1 cellular context compared by ENCODE assay signal in the genomic region with DNA sequence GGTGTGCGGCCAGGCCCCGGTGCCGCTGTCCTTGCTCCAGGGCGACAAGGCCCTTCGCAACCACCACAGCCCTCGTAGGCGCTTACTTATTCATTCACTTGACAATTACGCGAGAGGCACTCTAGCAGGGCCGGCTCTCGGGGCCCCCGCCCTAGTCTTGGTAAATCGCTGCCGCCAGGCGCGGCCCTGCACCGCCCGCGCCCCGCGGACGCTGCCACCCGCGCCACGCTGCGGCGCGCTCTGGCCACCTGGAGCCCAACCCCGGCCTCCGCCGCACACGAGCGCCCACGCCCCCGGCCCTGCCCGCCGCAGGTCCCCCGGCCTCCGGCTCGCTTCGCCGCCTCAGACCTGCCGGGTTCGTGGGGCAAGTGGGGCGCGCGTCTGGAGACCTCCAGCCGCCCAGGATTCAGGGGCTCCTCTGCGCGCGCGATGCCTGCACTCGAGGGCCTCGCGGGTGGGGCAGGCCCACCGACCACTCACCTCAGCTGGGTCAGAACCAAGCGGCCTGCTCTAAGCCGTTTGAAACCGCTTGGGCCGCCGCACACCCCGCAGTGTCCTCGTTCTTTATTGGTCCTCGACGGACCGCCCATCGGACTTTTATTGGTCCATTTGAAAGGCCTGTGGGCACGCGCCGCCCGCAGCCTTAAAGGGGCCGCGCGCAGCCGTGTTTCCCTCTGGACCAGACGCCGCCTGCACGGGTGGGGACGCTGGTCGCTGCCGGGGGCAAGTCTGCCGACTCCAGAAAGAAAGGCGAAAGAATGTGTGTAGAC.
A peak's percentile ranks its signal among the peaks of the same experiment; 100 is the strongest.
TF ChIP-seq lines count a peak whose summit lies in the region.

Gene CKAP5 (minus strand): TSS at position 541 of the 770 bp plus-strand sequence. CDS start 25,049 bp downstream, outside the sequence.

TF ChIP-seq in HepG2, 621 proteins besides CTCF, POLR2A, EP300 and RAD21 (continued from another document and continues in another):
- peak; percentile 71 for TF ChIP-seq GMEB2 (CRISPR knock-in tag; IDR thresholded peaks at IDR 0.05; ENCODE audit: low read depth)
- TF ChIP-seq THAP11 (CRISPR knock-in tag; IDR thresholded peaks at IDR 0.05): peak; percentile 80
- TF ChIP-seq ZNF766 (CRISPR knock-in tag; IDR thresholded peaks at IDR 0.05; ENCODE audit: borderline replicate concordance): no peak
- TF ChIP-seq, protein P1, sequence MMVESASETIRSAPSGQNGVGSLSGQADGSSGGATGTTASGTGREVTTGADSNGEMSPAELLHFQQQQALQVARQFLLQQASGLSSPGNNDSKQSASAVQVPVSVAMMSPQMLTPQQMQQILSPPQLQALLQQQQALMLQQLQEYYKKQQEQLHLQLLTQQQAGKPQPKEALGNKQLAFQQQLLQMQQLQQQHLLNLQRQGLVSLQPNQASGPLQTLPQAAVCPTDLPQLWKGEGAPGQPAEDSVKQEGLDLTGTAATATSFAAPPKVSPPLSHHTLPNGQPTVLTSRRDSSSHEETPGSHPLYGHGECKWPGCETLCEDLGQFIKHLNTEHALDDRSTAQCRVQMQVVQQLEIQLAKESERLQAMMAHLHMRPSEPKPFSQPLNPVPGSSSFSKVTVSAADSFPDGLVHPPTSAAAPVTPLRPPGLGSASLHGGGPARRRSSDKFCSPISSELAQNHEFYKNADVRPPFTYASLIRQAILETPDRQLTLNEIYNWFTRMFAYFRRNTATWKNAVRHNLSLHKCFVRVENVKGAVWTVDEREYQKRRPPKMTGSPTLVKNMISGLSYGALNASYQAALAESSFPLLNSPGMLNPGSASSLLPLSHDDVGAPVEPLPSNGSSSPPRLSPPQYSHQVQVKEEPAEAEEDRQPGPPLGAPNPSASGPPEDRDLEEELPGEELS (CRISPR knock-in tag; IDR thresholded peaks at IDR 0.05): no peak
- no peak for TF ChIP-seq ZNF614 (CRISPR knock-in tag; IDR thresholded peaks at IDR 0.05; ENCODE audit: borderline replicate concordance)
- no peak for TF ChIP-seq SRSF4 (IDR thresholded peaks at IDR 0.05; ENCODE audit: low read depth, low read length, poor library complexity, severe bottlenecking)
- no peak for TF ChIP-seq ZNF451 (CRISPR knock-in tag; IDR thresholded peaks at IDR 0.05)
- TF ChIP-seq ARID3A (IDR thresholded peaks at IDR 0.05; ENCODE audit: low read depth, low read length): no peak
- TF ChIP-seq ZNF605 (CRISPR knock-in tag; IDR thresholded peaks at IDR 0.05): no peak
- TF ChIP-seq FOXO4 (CRISPR knock-in tag; conservative IDR thresholded peaks at IDR 0.05): 0 out of 2 replicates have a peak, but pooled peaks have one; percentile 27
- peak; percentile 60 for TF ChIP-seq ZNF407 (CRISPR knock-in tag; IDR thresholded peaks at IDR 0.05; ENCODE audit: not compliant biosample characterization)
- TF ChIP-seq, protein P2, sequence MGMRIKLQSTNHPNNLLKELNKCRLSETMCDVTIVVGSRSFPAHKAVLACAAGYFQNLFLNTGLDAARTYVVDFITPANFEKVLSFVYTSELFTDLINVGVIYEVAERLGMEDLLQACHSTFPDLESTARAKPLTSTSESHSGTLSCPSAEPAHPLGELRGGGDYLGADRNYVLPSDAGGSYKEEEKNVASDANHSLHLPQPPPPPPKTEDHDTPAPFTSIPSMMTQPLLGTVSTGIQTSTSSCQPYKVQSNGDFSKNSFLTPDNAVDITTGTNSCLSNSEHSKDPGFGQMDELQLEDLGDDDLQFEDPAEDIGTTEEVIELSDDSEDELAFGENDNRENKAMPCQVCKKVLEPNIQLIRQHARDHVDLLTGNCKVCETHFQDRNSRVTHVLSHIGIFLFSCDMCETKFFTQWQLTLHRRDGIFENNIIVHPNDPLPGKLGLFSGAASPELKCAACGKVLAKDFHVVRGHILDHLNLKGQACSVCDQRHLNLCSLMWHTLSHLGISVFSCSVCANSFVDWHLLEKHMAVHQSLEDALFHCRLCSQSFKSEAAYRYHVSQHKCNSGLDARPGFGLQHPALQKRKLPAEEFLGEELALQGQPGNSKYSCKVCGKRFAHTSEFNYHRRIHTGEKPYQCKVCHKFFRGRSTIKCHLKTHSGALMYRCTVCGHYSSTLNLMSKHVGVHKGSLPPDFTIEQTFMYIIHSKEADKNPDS (CRISPR knock-in tag; IDR thresholded peaks at IDR 0.05): 0 out of 2 replicates have a peak, but pooled peaks have one; percentile 30
- no peak for TF ChIP-seq MBNL3 (CRISPR knock-in tag; conservative IDR thresholded peaks at IDR 0.05)
- 0 out of 2 replicates have a peak, but pooled peaks have one; percentile 23 for TF ChIP-seq ZNF354B (CRISPR knock-in tag; IDR thresholded peaks at IDR 0.05)
- no peak for TF ChIP-seq SYNCRIP (IDR thresholded peaks at IDR 0.05; ENCODE audit: insufficient read depth, low read depth, low read length)
- peak; percentile 93; the same call in 1 of the 2 replicates for TF ChIP-seq TMF1 (CRISPR knock-in tag; IDR thresholded peaks at IDR 0.05; ENCODE audit: low read depth)
- TF ChIP-seq AGO1 (IDR thresholded peaks at IDR 0.05; ENCODE audit: low read depth, low read length, poor library complexity, severe bottlenecking): no peak
- TF ChIP-seq ZNF7 (CRISPR knock-in tag; IDR thresholded peaks at IDR 0.05): no peak
- no peak for TF ChIP-seq ZNF841 (CRISPR knock-in tag; IDR thresholded peaks at IDR 0.05; ENCODE audit: borderline replicate concordance)
- no peak for TF ChIP-seq USF2 (IDR thresholded peaks at IDR 0.05; ENCODE audit: low read depth, low read length)
- peak; percentile 37; the same call in 1 of the 2 replicates for TF ChIP-seq USF2 (CRISPR knock-in tag; IDR thresholded peaks at IDR 0.05; ENCODE audit: borderline replicate concordance)
- no peak for TF ChIP-seq MAFG (CRISPR knock-in tag; IDR thresholded peaks at IDR 0.05)
- no peak for TF ChIP-seq ZNF224 (CRISPR knock-in tag; IDR thresholded peaks at IDR 0.05)
- no peak for TF ChIP-seq TRAFD1 (CRISPR knock-in tag; IDR thresholded peaks at IDR 0.05; ENCODE audit: borderline replicate concordance)
- TF ChIP-seq BRF2 (CRISPR knock-in tag; IDR thresholded peaks at IDR 0.05): peak; percentile 91; the same call in 1 of the 2 replicates
- no peak for TF ChIP-seq RFX1 (IDR thresholded peaks at IDR 0.05)
- no peak for TF ChIP-seq SNRNP70 (IDR thresholded peaks at IDR 0.05; ENCODE audit: low read depth, low read length)
